Comparison of ENCODE assay signal across 15 cellular contexts in the genomic region with DNA sequence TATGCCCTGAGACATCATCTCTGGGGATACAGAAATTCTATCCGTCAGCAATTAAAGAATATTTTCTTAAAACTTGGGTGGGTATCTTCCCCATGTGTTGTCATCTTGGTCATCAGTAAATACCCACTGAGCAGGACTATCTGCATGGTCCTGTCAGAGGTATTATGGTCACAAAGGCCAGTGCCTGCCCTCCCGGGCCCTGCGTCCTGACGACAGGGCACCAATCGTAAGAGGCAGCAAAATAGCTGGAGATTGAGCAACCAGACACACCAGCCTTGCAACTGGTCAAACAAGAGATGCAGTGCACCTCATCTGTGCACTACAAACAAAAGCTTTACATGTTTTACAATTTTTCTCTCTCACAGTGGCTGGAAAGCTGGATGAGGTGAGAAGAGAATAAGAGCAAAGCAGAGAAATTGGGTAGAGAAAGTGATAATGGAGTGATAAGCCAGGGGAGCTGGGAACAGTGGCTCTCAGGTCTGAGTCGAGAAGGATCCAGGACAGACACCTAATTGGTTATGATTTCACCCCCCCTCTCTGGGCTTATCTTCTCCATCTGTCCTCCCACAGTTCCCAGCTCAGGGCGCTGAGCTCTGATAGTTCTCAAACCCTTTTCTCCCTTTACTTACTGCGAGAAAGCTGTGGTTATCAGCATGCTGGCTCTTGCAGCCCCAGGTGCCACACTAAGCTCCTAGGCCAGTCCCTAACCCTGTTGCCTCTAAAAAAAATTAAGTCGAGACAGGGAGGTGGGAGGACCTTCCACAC. TPM values are rescaled to one million over a fixed set of nuclear protein-coding genes. Genes with fewer than 3 reads are reported as not detected.
A peak's percentile ranks its signal among the peaks of the same experiment; 100 is the strongest.
DNase-seq lines count a peak whose midpoint lies in the region; TF ChIP-seq lines count a peak whose summit lies in the region.
"Had no signal": no experiment of that assay in that cellular context is flagged by ENCODE, and none has a peak within 500 bp of the region (broad histone marks: within the 10 kb centered on the region; RNA-seq: fewer than 3 reads in every experiment).

No MANE protein-coding gene starts in this region.

- peaks cover 57% of the 10 kb centered on the region for H3K4me1 ChIP-seq in BLaER1
- H3K4me1 ChIP-seq in mesendoderm (ENCODE audit: control insufficient read depth, low read depth, low read length): peaks cover 25% of the 10 kb centered on the region
- H3K4me1 ChIP-seq in GM23248 (ENCODE audit: insufficient read depth): peaks cover 42% of the 10 kb centered on the region

- H3K27me3 ChIP-seq in BLaER1 (no peaks in the 10 kb centered on the region), mesendoderm (ENCODE audit: insufficient read depth, low read length, poor library complexity) (no peaks in the 10 kb centered on the region), H7 (ENCODE audit: control insufficient read depth, insufficient read depth, low read length) (no peaks in the 10 kb centered on the region), GM23248 (replicated peaks; ENCODE audit: insufficient read depth) (no peaks in the 10 kb centered on the region)
- H3K27me3 ChIP-seq: BE2C had no signal

- no peak overlapping the region for H2AK5ac ChIP-seq in mesendoderm (ENCODE audit: low read length)

- no peak overlapping the region for H2AFZ ChIP-seq in GM23248

- H3K79me1 ChIP-seq in mesendoderm (ENCODE audit: low read length): no peaks in the 10 kb centered on the region

- no peak overlapping the region for H4K8ac ChIP-seq in mesendoderm (ENCODE audit: low read depth, low read length)

- peaks cover 29% of the 10 kb centered on the region for H3F3A ChIP-seq in GM23248 (ENCODE audit: insufficient read depth)

- H3K56ac ChIP-seq in mesendoderm (ENCODE audit: low read length): no peak overlapping the region

- no peak overlapping the region for H2BK5ac ChIP-seq in mesendoderm (ENCODE audit: low read length)

- DNase-seq in HuH-7.5 (ENCODE audit: low spot score): peak; percentile 59
- DNase-seq in amniotic epithelial cell (ENCODE audit: low read depth): peak; percentile 46
- DNase-seq in mesendoderm: peak; percentile 80
- DNase-seq in H7: no peak
- no peak for DNase-seq in GM03348 (ENCODE audit: low spot score)
- no peak for DNase-seq in foreskin fibroblast
- no peak for DNase-seq in GM23248
- DNase-seq: activated T-cell treated with anti-CD3 and anti-CD28 coated beads, Interleukin-2, amount 50 U/mL, for 4 hours; BE2C; GF-D8; NCI-H2029; posterior cingulate gyrus; stimulated activated CD4-positive, alpha-beta T cell treated with anti-CD3 and anti-CD28 coated beads, Interleukin-4, amount 100 ng/mL, for 1 hour; stimulated activated naive CD4-positive, alpha-beta T cell had no signal

- H4K5ac ChIP-seq in mesendoderm (ENCODE audit: low read length): no peak overlapping the region

- no peaks in the 10 kb centered on the region for H3K9me2 ChIP-seq in GM23248 (ENCODE audit: insufficient read depth)

- TF ChIP-seq CTCF in foreskin fibroblast (IDR thresholded peaks at IDR 0.05; ENCODE audit: low read depth, low read length): no peak

- H3K36me3 ChIP-seq in BLaER1 (no peaks in the 10 kb centered on the region), mesendoderm (ENCODE audit: control insufficient read depth, insufficient read depth, low read length) (no peaks in the 10 kb centered on the region), H7 (replicated peaks; ENCODE audit: control insufficient read depth, insufficient read depth, low read length) (no peaks in the 10 kb centered on the region), GM23248 (ENCODE audit: low read depth) (no peaks in the 10 kb centered on the region)
- H3K36me3 ChIP-seq: BE2C had no signal

- H3K23ac ChIP-seq in mesendoderm (ENCODE audit: low read length): no peak overlapping the region

- no peak overlapping the region for H3K4me3 ChIP-seq in BLaER1
- H3K4me3 ChIP-seq in mesendoderm (ENCODE audit: low read length): no peak overlapping the region
- no peak overlapping the region for H3K4me3 ChIP-seq in H7 (ENCODE audit: insufficient read depth, low read depth, low read length)
- H3K4me3 ChIP-seq in foreskin fibroblast (ENCODE audit: low read depth in 1 of 2, low read length in 2 of 2): no peak overlapping the region
- no peak overlapping the region for H3K4me3 ChIP-seq in GM23248

- no peak overlapping the region for H3K18ac ChIP-seq in mesendoderm (ENCODE audit: low read length)

- no peak overlapping the region for H2BK15ac ChIP-seq in mesendoderm (replicated peaks; ENCODE audit: low read depth)

- H3K27ac ChIP-seq in BLaER1 (0 out of 2 replicates have a peak overlapping the region, but pooled peaks have one; percentile 72), mesendoderm (ENCODE audit: low read depth, low read length) (no peak overlapping the region), GM23248 (no peak overlapping the region)

- H3K79me2 ChIP-seq in mesendoderm (ENCODE audit: control insufficient read depth, insufficient read depth, low read length): no peaks in the 10 kb centered on the region
- no peaks in the 10 kb centered on the region; the same call in 1 of the 2 replicates for H3K79me2 ChIP-seq in GM23248 (ENCODE audit: insufficient read depth)

- no peak overlapping the region for H2BK120ac ChIP-seq in mesendoderm (ENCODE audit: low read depth, low read length)

- H3K9me3 ChIP-seq in BLaER1 (no peaks in the 10 kb centered on the region), GM23248 (ENCODE audit: low read depth) (no peaks in the 10 kb centered on the region)
- H3K9me3 ChIP-seq: BE2C had no signal

- peak overlapping the region; percentile 74 for H3K4me2 ChIP-seq in BLaER1
- no peak overlapping the region for H3K4me2 ChIP-seq in mesendoderm (ENCODE audit: low read length)
- H3K4me2 ChIP-seq in GM23248 (ENCODE audit: unreplicated experiment): no peak overlapping the region

- no peak overlapping the region for H3K4ac ChIP-seq in mesendoderm (ENCODE audit: low read depth, low read length)

- in situ Hi-C loops in GM23248 (cut with MboI): no loop called here

- WGBS in mesendoderm (ENCODE audit: extremely low coverage, insufficient coverage, low lambda C conversion rate): no CpG with 5 or more reads among the region's 9 CpGs
- WGBS in GM23248 (ENCODE audit: low coverage in 1 of 2, low lambda C conversion rate in 2 of 2, missing lambda C conversion rate in 2 of 2), 2 experiments: 97 to 98% methylated on average over 9 of the region's 9 CpGs

- H4K20me1 ChIP-seq in BLaER1: no peaks in the 10 kb centered on the region
- H4K20me1 ChIP-seq in GM23248 (ENCODE audit: insufficient read depth): no peaks in the 10 kb centered on the region

- H3K9ac ChIP-seq in BLaER1 (no peak overlapping the region), mesendoderm (ENCODE audit: low read length) (no peak overlapping the region), GM23248 (no peak overlapping the region)

RNA-seq across cellular contexts. Expression of gene SRP9, which starts 8.8 kb away (rescaled TPM):
- 397 TPM for polyA plus RNA-seq in mesendoderm (2013, experiment 1 of 2)
- polyA plus RNA-seq in mesendoderm (2013, experiment 2 of 2): 387 TPM
- 647 and 743 TPM in 2 replicates for total RNA-seq in H7 (2014; rRNA removed; shearing (Covaris generic))
- 321 and 446 TPM in 2 replicates for total RNA-seq in GM23248 (2014; rRNA removed; shearing (Covaris generic))
- 415 and 419 TPM in 2 replicates for polyA plus RNA-seq in GM23248 (2016; fragmentation: Nextera tagmentation; extraction: Ambion mirVana)

RNA-seq across cellular contexts. Expression of gene EPHX1, which starts 41.1 kb away (rescaled TPM):
- 171 TPM for polyA plus RNA-seq in mesendoderm (2013, experiment 1 of 2)
- 168 TPM for polyA plus RNA-seq in mesendoderm (2013, experiment 2 of 2)
- 41.6 and 52.1 TPM in 2 replicates for total RNA-seq in H7 (2014; rRNA removed; shearing (Covaris generic))
- total RNA-seq in GM23248 (2014; rRNA removed; shearing (Covaris generic)): 18.2 and 21.9 TPM in 2 replicates
- polyA plus RNA-seq in GM23248 (2016; fragmentation: Nextera tagmentation; extraction: Ambion mirVana): 16.6 and 17.0 TPM in 2 replicates

Comparison
In these comparisons a context has a peak if more than half of its experiments do, and no peak if none do; other contexts are left out.
1. DNase-seq: peak in HuH-7.5 (single experiment), amniotic epithelial cell (single experiment) and mesendoderm (single experiment); none in H7 (single experiment), GM03348 (single experiment), foreskin fibroblast (0 of 2) and GM23248 (single experiment).